In the genomic region with DNA sequence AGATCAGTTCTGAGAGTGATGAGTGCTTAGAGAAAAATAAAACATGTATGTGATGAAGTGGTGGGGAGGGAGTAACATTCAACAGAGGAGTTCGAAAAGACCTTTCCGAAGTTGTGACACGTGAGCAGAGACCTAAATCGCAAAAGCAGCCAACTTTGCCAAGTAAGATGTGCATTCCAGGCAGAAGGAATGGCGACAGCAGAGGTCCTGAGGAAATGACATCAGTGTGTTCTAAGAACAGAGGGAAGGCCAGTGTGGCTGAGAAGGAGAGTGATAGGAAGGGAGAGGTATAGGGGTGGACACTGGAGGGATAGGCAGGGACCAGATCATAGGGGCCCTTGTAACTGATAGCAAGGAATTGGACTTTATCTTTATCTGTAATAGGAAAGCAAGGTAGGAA, we compare ENCODE assay signal across 17 cellular contexts. TPM values are rescaled to one million over a fixed set of nuclear protein-coding genes. Genes with fewer than 3 reads are reported as not detected.
A peak's percentile ranks its signal among the peaks of the same experiment; 100 is the strongest.
DNase-seq lines count a peak whose midpoint lies in the region; ATAC-seq and TF ChIP-seq lines count a peak whose summit lies in the region.
"Had no signal": no experiment of that assay in that cellular context is flagged by ENCODE, and none has a peak within 500 bp of the region (broad histone marks: within the 10 kb centered on the region; RNA-seq: fewer than 3 reads in every experiment).

No MANE protein-coding gene starts in this region.

- no peaks in the 10 kb centered on the region for H4K20me1 ChIP-seq in fibroblast of lung (ENCODE audit: control insufficient read depth, extremely low read depth, insufficient read depth, low read length)

- DNase-seq in CD4-positive, alpha-beta memory T cell, result no peak
- no peak for DNase-seq in ascending aorta (ENCODE audit: low spot score in 2 of 2)
- DNase-seq in fibroblast of lung (ENCODE audit: low read depth in 2 of 2), result peak in 1 of 2 donors; percentile 20
- DNase-seq in nucleus accumbens (lab: John Stamatoyannopoulos, UW), result no peak
- DNase-seq in upper lobe of right lung, result no peak
- DNase-seq in SW480 (ENCODE audit: low spot score), result no peak
- DNase-seq: CD8-positive, alpha-beta T cell; DND-41; GOT3; IMR-90; Kasumi-1; NCI-H1105 treated with DMSO at 0.1 percent for 48 hours; NCI-H187 treated with DMSO at 0.1 percent for 48 hours; NCI-H526 treated with DMSO at 0.1 percent for 48 hours; SJCRH30 had no signal

- no peak overlapping the region for H3K27ac ChIP-seq in CD4-positive, alpha-beta memory T cell (ENCODE audit: low read depth, low read length)
- H3K27ac ChIP-seq in ascending aorta (peak overlapping the region; percentile 8 to 63), fibroblast of lung (ENCODE audit: insufficient read depth, low read length) (no peak overlapping the region), upper lobe of right lung (no peak overlapping the region)
- H3K27ac ChIP-seq: SJCRH30 had no signal

- H3K36me3 ChIP-seq in CD4-positive, alpha-beta memory T cell (ENCODE audit: insufficient read depth, low read length), result no peaks in the 10 kb centered on the region
- no peaks in the 10 kb centered on the region for H3K36me3 ChIP-seq in ascending aorta
- no peaks in the 10 kb centered on the region for H3K36me3 ChIP-seq in fibroblast of lung (ENCODE audit: control insufficient read depth, insufficient read depth, low read length)
- no peaks in the 10 kb centered on the region for H3K36me3 ChIP-seq in upper lobe of right lung
- H3K36me3 ChIP-seq: SJCRH30 had no signal

- peaks cover 26% of the 10 kb centered on the region for H3K4me1 ChIP-seq in CD4-positive, alpha-beta memory T cell (ENCODE audit: insufficient read depth, low read length)
- H3K4me1 ChIP-seq in ascending aorta (peaks cover 8 to 32% of the 10 kb centered on the region in 2 donors), fibroblast of lung (ENCODE audit: control insufficient read depth, extremely low read depth, insufficient read depth, low read length) (no peaks in the 10 kb centered on the region), upper lobe of right lung (peaks cover 8% of the 10 kb centered on the region)

- no peak for TF ChIP-seq CTCF in ascending aorta (IDR thresholded peaks at IDR 0.05)
- TF ChIP-seq CTCF in fibroblast of lung (conservative IDR thresholded peaks at IDR 0.05 in 1 of 2, IDR thresholded peaks at IDR 0.05 in 1 of 2; ENCODE audit: low read depth in 1 of 2, low read length in 2 of 2), result no peak
- no peak for TF ChIP-seq CTCF in nephron (IDR thresholded peaks at IDR 0.05; ENCODE audit: unreplicated experiment in 3 of 3)
- TF ChIP-seq CTCF in upper lobe of right lung (IDR thresholded peaks at IDR 0.05), result no peak

- H3K4me3 Mint-ChIP-seq in CD4-positive, alpha-beta memory T cell, result no peak overlapping the region
- no peak overlapping the region for H3K4me3 Mint-ChIP-seq in nephron
- H3K4me3 Mint-ChIP-seq: CD8-positive, alpha-beta T cell had no signal

- intact Hi-C loops in CD4-positive, alpha-beta memory T cell (cut with micrococcal nuclease), result no loop called here
- intact Hi-C loops in ascending aorta (cut with DNase I) (loop anchor here (5.0 kb wide), 1 partner anchor 52 kb away; no protein-coding TSS in a partner anchor), upper lobe of right lung (cut with DNase I) (no loop called here)

- no peaks in the 10 kb centered on the region for H3K79me2 ChIP-seq in fibroblast of lung (ENCODE audit: control insufficient read depth, insufficient read depth, low read length)

- H3K4me2 ChIP-seq in fibroblast of lung (ENCODE audit: extremely low read depth, insufficient read depth, low read length), result no peak overlapping the region

- no peaks in the 10 kb centered on the region for H3K27me3 ChIP-seq in CD4-positive, alpha-beta memory T cell (ENCODE audit: insufficient read depth, low read length)
- no peaks in the 10 kb centered on the region for H3K27me3 ChIP-seq in ascending aorta
- H3K27me3 ChIP-seq in fibroblast of lung (ENCODE audit: control insufficient read depth, insufficient read depth, low read length), result no peaks in the 10 kb centered on the region
- no peaks in the 10 kb centered on the region for H3K27me3 ChIP-seq in upper lobe of right lung
- H3K27me3 ChIP-seq: SJCRH30 had no signal

- CTCF ChIA-PET in CD4-positive, alpha-beta memory T cell (lab: Charles Lee; ENCODE audit: partially characterized antibody), result no interaction called here

- H2AFZ ChIP-seq in fibroblast of lung (ENCODE audit: low read length), result peak overlapping the region; percentile 25

- H3K9me3 Mint-ChIP-seq in CD4-positive, alpha-beta memory T cell, result no peaks in the 10 kb centered on the region
- no peaks in the 10 kb centered on the region for H3K9me3 Mint-ChIP-seq in nephron
- H3K9me3 Mint-ChIP-seq: CD8-positive, alpha-beta T cell had no signal

- H3K4me1 Mint-ChIP-seq in CD4-positive, alpha-beta memory T cell, result peaks cover 24 to 55% (median 40%) of the 10 kb centered on the region in 4 donors
- peaks cover 33% of the 10 kb centered on the region for H3K4me1 Mint-ChIP-seq in nephron

- ATAC-seq in upper lobe of right lung, result no peak
- ATAC-seq in HG02798 (IDR thresholded peaks at IDR 0.05; ENCODE audit: poor library complexity, unreplicated experiment), result no peak
- ATAC-seq: CD8-positive, alpha-beta T cell had no signal

- peak overlapping the region in 4 of 7 donors; percentile 15 to 86 (median 28) for H3K27ac Mint-ChIP-seq in CD4-positive, alpha-beta memory T cell
- H3K27ac Mint-ChIP-seq in nephron, result peak overlapping the region in 2 of 3 experiments; percentile 13 to 30

- H3K9me3 ChIP-seq in CD4-positive, alpha-beta memory T cell (ENCODE audit: control insufficient read depth in 1 of 2, low read length in 2 of 2), result no peaks in the 10 kb centered on the region
- H3K9me3 ChIP-seq in ascending aorta (no peaks in the 10 kb centered on the region), fibroblast of lung (ENCODE audit: control insufficient read depth, insufficient read depth, low read depth, low read length) (no peaks in the 10 kb centered on the region), upper lobe of right lung (no peaks in the 10 kb centered on the region)
- H3K9me3 ChIP-seq: SJCRH30 had no signal

- POLR2A ChIA-PET in CD4-positive, alpha-beta memory T cell (lab: Charles Lee; ENCODE audit: partially characterized antibody), result no interaction called here

- H3K4me3 ChIP-seq in CD4-positive, alpha-beta memory T cell (ENCODE audit: low read length in 2 of 2), result no peak overlapping the region
- H3K4me3 ChIP-seq in ascending aorta (no peak overlapping the region), fibroblast of lung (replicated peaks in 1 of 4; ENCODE audit: control extremely low read depth in 1 of 4, insufficient read depth in 1 of 4, low read depth in 3 of 4, low read length in 4 of 4) (no peak overlapping the region), upper lobe of right lung (no peak overlapping the region)
- H3K4me3 ChIP-seq: SJCRH30 had no signal

- no peaks in the 10 kb centered on the region for H3K36me3 Mint-ChIP-seq in CD4-positive, alpha-beta memory T cell
- no peaks in the 10 kb centered on the region for H3K36me3 Mint-ChIP-seq in nephron (ENCODE audit: low read depth)
- H3K36me3 Mint-ChIP-seq: CD8-positive, alpha-beta T cell had no signal

- no peaks in the 10 kb centered on the region for H3K27me3 Mint-ChIP-seq in CD4-positive, alpha-beta memory T cell
- peaks cover 5% of the 10 kb centered on the region for H3K27me3 Mint-ChIP-seq in nephron (ENCODE audit: low read depth)

- H3K9ac ChIP-seq in fibroblast of lung (ENCODE audit: insufficient read depth, low read length), result no peak overlapping the region

RNA-seq across cellular contexts. Expression of gene ADAT2, which starts 51.3 kb away (rescaled TPM):
- total RNA-seq in CD4-positive, alpha-beta memory T cell, result 10 to 100 TPM; 10.5 to 11.2 TPM
- polyA plus RNA-seq in CD4-positive, alpha-beta memory T cell, result 1 to 10 TPM in 1 of 2 donors, under 1 TPM in 1; 0.31 to 1.4 TPM
- total RNA-seq in ascending aorta (24.8 TPM), fibroblast of lung (4.1 and 5.0 TPM in 2 replicates), upper lobe of right lung (7.1 TPM)
- polyA plus RNA-seq in fibroblast of lung, result 4.7 TPM in 2 replicates
- polyA plus RNA-seq in fibroblast of lung (2012), result 3.4 and 3.7 TPM in 2 replicates
- polyA minus RNA-seq in fibroblast of lung (ENCODE audit: low replicate concordance), result 0.16 and 1.1 TPM in 2 replicates

RNA-seq across cellular contexts. Expression of gene PEX3, which starts 51.4 kb away (rescaled TPM):
- total RNA-seq in CD4-positive, alpha-beta memory T cell, result 10 to 100 TPM; 20.8 to 23.5 TPM
- 10 to 100 TPM; 23.0 to 26.2 TPM for polyA plus RNA-seq in CD4-positive, alpha-beta memory T cell
- total RNA-seq in ascending aorta, result 0.96 TPM
- total RNA-seq in fibroblast of lung, result 20.3 and 25.6 TPM in 2 replicates
- 22.4 and 31.2 TPM in 2 replicates for polyA plus RNA-seq in fibroblast of lung
- 16.9 and 23.3 TPM in 2 replicates for polyA plus RNA-seq in fibroblast of lung (2012)
- polyA minus RNA-seq in fibroblast of lung (ENCODE audit: low replicate concordance), result 6.4 and 13.0 TPM in 2 replicates
- total RNA-seq in upper lobe of right lung, result 18.8 TPM

Comparison
In these comparisons a context has a peak if more than half of its experiments do, and no peak if none do; other contexts are left out.
1. H3K27ac ChIP-seq: peak in ascending aorta (2 of 2); none in CD4-positive, alpha-beta memory T cell (single experiment), fibroblast of lung (single experiment) and upper lobe of right lung (single experiment).
2. RNA of gene PEX3, which starts 51.4 kb away (total RNA-seq): 20.3 to 25.6 TPM in fibroblast of lung, 20.8 to 23.5 TPM in CD4-positive, alpha-beta memory T cell and 18.8 TPM in upper lobe of right lung (single experiment); 0.96 TPM in ascending aorta (single experiment); every median in the first group is over 10 times any median in the second.